Comparison of ENCODE assay signal across 8 cellular contexts in genomic region chr7:103855671-103856070, GRCh38.
"Had no signal": no experiment of that assay in that cellular context is flagged by ENCODE, and none has a peak within 500 bp of the region (broad histone marks: within the 10 kb centered on the region; RNA-seq: fewer than 3 reads in every experiment).

No MANE protein-coding gene starts in this region.

- ATAC-seq: HCT116, HepG2, K562 had no signal

- DNase-seq: GM23248, GOT3, H7, HFFc6, KG1 had no signal
